ENCODE assay signal across 26 cellular contexts in genomic region chr21:35510294-35510693, GRCh38.
"Had no signal": no experiment of that assay in that cellular context is flagged by ENCODE, and none has a peak within 500 bp of the region (broad histone marks: within the 10 kb centered on the region; RNA-seq: fewer than 3 reads in every experiment).

No MANE protein-coding gene starts in this region.

- DNase-seq: activated CD4-positive, alpha-beta T cell treated with anti-CD3 and anti-CD28 coated beads for 48 hours; activated CD4-positive, alpha-beta T cell treated with anti-CD3 and anti-CD28 coated beads, Interleukin-2, amount 50 U/mL, for 4 hours; activated CD4-positive, CD25-positive, alpha-beta regulatory T cell treated with anti-CD3 and anti-CD28 coated beads, Interleukin-2, amount 50 U/mL, for 72 hours; activated CD8-positive, alpha-beta memory T cell treated with anti-CD3 and anti-CD28 coated beads, Interleukin-2, amount 50 U/mL, for 48 hours; activated CD8-positive, alpha-beta T cell treated with anti-CD3 and anti-CD28 coated beads, Interleukin-2, amount 10 ng/mL, durations not matched to agents 7 days and 5 days; activated effector memory CD4-positive, alpha-beta T cell treated with Interleukin-2 at 50 U/mL for 16 hours; activated naive CD4-positive, alpha-beta T cell; activated T-cell treated with anti-CD3 and anti-CD28 coated beads, Interleukin-2, amount 50 U/mL, for 24 hours; brain microvascular endothelial cell; cerebellar nuclear complex; MM.1S; NCI-H1105; NCI-H1436; NCI-H1694 treated with DMSO at 0.1 percent for 48 hours; NCI-H2029 treated with DMSO at 0.1 percent for 48 hours; NCI-H510A treated with DMSO at 0.1 percent for 48 hours; NCI-H69; NK-92 treated with Interleukin-12 subunit alpha and Interleukin-12 subunit beta, amount 100 ng/mL, for 24 hours; OCI-M1; Peyer's patch; SHP77 treated with DMSO at 0.1 percent for 48 hours had no signal

- H3K27me3 Mint-ChIP-seq: activated naive CD8-positive, alpha-beta T cell had no signal

- H3K36me3 ChIP-seq: brain microvascular endothelial cell, Peyer's patch had no signal

- ATAC-seq: activated CD8-positive, alpha-beta T cell treated with anti-CD3 and anti-CD28 coated beads, Interleukin-2, amount 10 ng/mL, durations not matched to agents 7 days and 5 days; WTC11 had no signal

- H3K4me3 Mint-ChIP-seq: activated CD8-positive, alpha-beta T cell treated with anti-CD3 and anti-CD28 coated beads, Interleukin-2, amount 10 ng/mL, durations not matched to agents 7 days and 5 days; activated naive CD8-positive, alpha-beta T cell; activated T-cell treated with anti-CD3 and anti-CD28 coated beads, Interleukin-2, amount 50 U/mL, for 24 hours; activated T-helper 1 cell treated with anti-CD3 and anti-CD28 coated beads, Interleukin-12 subunit alpha, Interleukin-12 subunit beta, Interleukin-2, Interleukin-4 antibody, amounts not matched to agents 30 ng/mL and 10 ng/mL and 1 ng/mL, durations not matched to agents 14 hours and 24 hours and 36 hours; WTC11 had no signal

- H3K36me3 Mint-ChIP-seq: WTC11 had no signal

- H3K4me2 ChIP-seq: KMS-11 had no signal

- H3K27me3 ChIP-seq: brain microvascular endothelial cell, Peyer's patch had no signal

- H3K9me3 ChIP-seq: Peyer's patch had no signal

- H3K4me3 ChIP-seq: Peyer's patch had no signal

- H3K27ac ChIP-seq: KMS-11, Peyer's patch had no signal

- H3K9ac ChIP-seq: KMS-11 had no signal

- H3K9me3 Mint-ChIP-seq: activated T-cell treated with anti-CD3 and anti-CD28 coated beads, Interleukin-2, amount 50 U/mL, for 24 hours; activated T-helper 1 cell treated with anti-CD3 and anti-CD28 coated beads, Interleukin-12 subunit alpha, Interleukin-12 subunit beta, Interleukin-2, Interleukin-4 antibody, amounts not matched to agents 30 ng/mL and 10 ng/mL and 1 ng/mL, durations not matched to agents 14 hours and 24 hours and 36 hours; T-helper 1 cell treated with Interleukin-12 subunit alpha and Interleukin-12 subunit beta and Interleukin-4 antibody, amounts not matched to agents 30 μg/mL and 1 μg/mL, for 36 hours; WTC11 had no signal

- H3K4me1 ChIP-seq: Peyer's patch had no signal

- H3K27ac Mint-ChIP-seq: activated CD8-positive, alpha-beta T cell treated with anti-CD3 and anti-CD28 coated beads, Interleukin-2, amount 10 ng/mL, durations not matched to agents 7 days and 5 days; activated naive CD8-positive, alpha-beta T cell; WTC11 had no signal
